ENCODE assay signal across 9 cellular contexts in genomic region chr11:61733120-61733978, GRCh38. TPM values are rescaled to one million over a fixed set of nuclear protein-coding genes. Genes with fewer than 3 reads are reported as not detected.
DNase-seq lines count a peak whose midpoint lies in the region; ATAC-seq and TF ChIP-seq lines count a peak whose summit lies in the region.
"Had no signal": no experiment of that assay in that cellular context is flagged by ENCODE, and none has a peak within 500 bp of the region (broad histone marks: within the 10 kb centered on the region; RNA-seq: fewer than 3 reads in every experiment).

No MANE protein-coding gene starts in this region.

- no peak overlapping the region for H3K4me3 ChIP-seq in CD4-positive, CD25-positive, alpha-beta regulatory T cell (ENCODE audit: low read depth, low read length)
- H3K4me3 ChIP-seq in OCI-LY3 (ENCODE audit: low read length) = no peak overlapping the region

- H3K4me1 ChIP-seq in CD4-positive, CD25-positive, alpha-beta regulatory T cell (ENCODE audit: control insufficient read depth, insufficient read depth, low read length, poor library complexity, severe bottlenecking) = no peaks in the 10 kb centered on the region
- peaks cover 4% of the 10 kb centered on the region; the same call in 1 of the 2 replicates for H3K4me1 ChIP-seq in OCI-LY3 (ENCODE audit: low read length)

- H3K36me3 Mint-ChIP-seq in CD4-positive, CD25-positive, alpha-beta regulatory T cell = no peaks in the 10 kb centered on the region
- H3K36me3 Mint-ChIP-seq in naive B cell = no peaks in the 10 kb centered on the region

- no peaks in the 10 kb centered on the region for H3K9me3 ChIP-seq in CD4-positive, CD25-positive, alpha-beta regulatory T cell (ENCODE audit: control insufficient read depth in 2 of 2, low read length in 2 of 2)
- no peaks in the 10 kb centered on the region for H3K9me3 ChIP-seq in OCI-LY3 (ENCODE audit: insufficient read depth, low read length)

- no peaks in the 10 kb centered on the region for H4K20me1 ChIP-seq in OCI-LY3 (ENCODE audit: insufficient read depth, low read length)

- no peaks in the 10 kb centered on the region for H3K79me2 ChIP-seq in OCI-LY3 (ENCODE audit: low read length)

- no peak overlapping the region for H3K27ac ChIP-seq in CD4-positive, CD25-positive, alpha-beta regulatory T cell (ENCODE audit: insufficient read depth, low read length, poor library complexity, severe bottlenecking)
- H3K27ac ChIP-seq in OCI-LY3 (ENCODE audit: low read length) = no peak overlapping the region

- no peaks in the 10 kb centered on the region for H3K27me3 ChIP-seq in CD4-positive, CD25-positive, alpha-beta regulatory T cell (ENCODE audit: control insufficient read depth, insufficient read depth, low read length)
- H3K27me3 ChIP-seq in OCI-LY3 (ENCODE audit: low read depth, low read length) = peaks cover 16% of the 10 kb centered on the region

- no peak for TF ChIP-seq POLR2A in erythroblast (IDR thresholded peaks at IDR 0.05; ENCODE audit: low read length)

- H3K27ac Mint-ChIP-seq in CD4-positive, CD25-positive, alpha-beta regulatory T cell = peak overlapping the region in 1 of 3 donors; percentile 82
- H3K27ac Mint-ChIP-seq in naive B cell = peak overlapping the region in 4 of 6 donors; percentile 64 to 85 (median 70)
- H3K27ac Mint-ChIP-seq: T-helper 1 cell treated with Interleukin-12 subunit alpha and Interleukin-12 subunit beta and Interleukin-4 antibody, amounts not matched to agents 30 μg/mL and 1 μg/mL, for 36 hours had no signal

- H3K9me3 Mint-ChIP-seq in CD4-positive, CD25-positive, alpha-beta regulatory T cell = peaks cover 0 to 2% (median 0%) of the 10 kb centered on the region in 7 donors
- peaks cover 0 to 2% (median 0%) of the 10 kb centered on the region in 7 donors for H3K9me3 Mint-ChIP-seq in naive B cell
- H3K9me3 Mint-ChIP-seq: T-helper 1 cell treated with Interleukin-12 subunit alpha and Interleukin-12 subunit beta and Interleukin-4 antibody, amounts not matched to agents 30 μg/mL and 1 μg/mL, for 36 hours had no signal

- H3K4me1 Mint-ChIP-seq in CD4-positive, CD25-positive, alpha-beta regulatory T cell = peaks cover 0 to 5% (median 2%) of the 10 kb centered on the region in 4 donors
- peaks cover 4 to 7% (median 6%) of the 10 kb centered on the region in 3 donors for H3K4me1 Mint-ChIP-seq in naive B cell

- H3K4me3 Mint-ChIP-seq in CD4-positive, CD25-positive, alpha-beta regulatory T cell = no peak overlapping the region
- no peak overlapping the region for H3K4me3 Mint-ChIP-seq in naive B cell
- H3K4me3 Mint-ChIP-seq: T-helper 1 cell treated with Interleukin-12 subunit alpha and Interleukin-12 subunit beta and Interleukin-4 antibody, amounts not matched to agents 30 μg/mL and 1 μg/mL, for 36 hours had no signal

- DNase-seq in CD4-positive, CD25-positive, alpha-beta regulatory T cell = peak; percentile 67 to 84 (median 79)
- DNase-seq in HuH-7.5 (ENCODE audit: low spot score) (peak; percentile 100), activated T-cell treated with anti-CD3 and anti-CD28 coated beads for 48 hours (ENCODE audit: low read depth) (peak; percentile 75), erythroblast (lab: John Stamatoyannopoulos, UW) (peak; percentile 83 to 90), naive B cell (peak; percentile 68)
- DNase-seq in stimulated activated CD8-positive, alpha-beta memory T cell treated with anti-CD3 and anti-CD28 coated beads, Interleukin-7, amount 100 ng/mL, for 48 hours (ENCODE audit: extremely low read depth in 1 of 2, low read depth in 1 of 2) = peak; percentile 55 to 71

- no peaks in the 10 kb centered on the region for H3K27me3 Mint-ChIP-seq in CD4-positive, CD25-positive, alpha-beta regulatory T cell
- peaks cover 0 to 13% (median 4%) of the 10 kb centered on the region in 3 donors for H3K27me3 Mint-ChIP-seq in naive B cell

- peak; percentile 98 for TF ChIP-seq CTCF in OCI-LY3 (IDR thresholded peaks at IDR 0.05; ENCODE audit: low read depth, low read length)

- no peaks in the 10 kb centered on the region for H3K36me3 ChIP-seq in CD4-positive, CD25-positive, alpha-beta regulatory T cell (ENCODE audit: control insufficient read depth, insufficient read depth, low read length)
- no peaks in the 10 kb centered on the region for H3K36me3 ChIP-seq in OCI-LY3 (replicated peaks; ENCODE audit: low read depth, low read length)

- H3K9ac ChIP-seq in OCI-LY3 (ENCODE audit: low read length) = no peak overlapping the region

- H3K4me2 ChIP-seq in OCI-LY3 (ENCODE audit: low read length) = peak overlapping the region; percentile 48

- H2AFZ ChIP-seq in OCI-LY3 (ENCODE audit: low read depth, low read length) = peak overlapping the region; percentile 82

- ATAC-seq in CD4-positive, CD25-positive, alpha-beta regulatory T cell (ENCODE audit: low read depth in 2 of 2) = peak; percentile 93 to 95
- ATAC-seq in GM19467 (IDR thresholded peaks at IDR 0.05; ENCODE audit: unreplicated experiment) (peak; percentile 65), naive B cell (ENCODE audit: low read depth in 2 of 2) (peak; percentile 94 to 98)

RNA-seq across cellular contexts. Expression of gene MYRF, which starts 19.1 kb away (rescaled TPM):
- total RNA-seq in CD4-positive, CD25-positive, alpha-beta regulatory T cell = 0.30 TPM
- under 1 TPM in 2 of 4 donors, not detected in 2; 0.20 to 0.74 TPM for polyA plus RNA-seq in CD4-positive, CD25-positive, alpha-beta regulatory T cell
- under 1 TPM in 5 of 6 donors, not detected in 1; 0.11 to 0.35 (median 0.17) TPM for polyA plus RNA-seq in naive B cell (ENCODE audit: low read depth in 6 of 6)

RNA-seq across cellular contexts. Expression of gene DAGLA, which starts 53.2 kb away (rescaled TPM):
- total RNA-seq in CD4-positive, CD25-positive, alpha-beta regulatory T cell = 0.94 TPM
- polyA plus RNA-seq in CD4-positive, CD25-positive, alpha-beta regulatory T cell = under 1 TPM in 2 of 4 donors, not detected in 2; 0.08 to 0.10 TPM
- polyA plus RNA-seq in naive B cell (ENCODE audit: low read depth in 6 of 6) = not detected

RNA-seq across cellular contexts. Expression of gene TMEM258, which starts 59.0 kb away (rescaled TPM):
- 71.7 TPM for total RNA-seq in CD4-positive, CD25-positive, alpha-beta regulatory T cell
- polyA plus RNA-seq in CD4-positive, CD25-positive, alpha-beta regulatory T cell = 100 to 1,000 TPM; 207 to 283 (median 238) TPM
- polyA plus RNA-seq in naive B cell (ENCODE audit: low read depth in 6 of 6) = 100 to 1,000 TPM; 117 to 238 (median 185) TPM

RNA-seq across cellular contexts. Expression of gene FEN1, which starts 59.4 kb away (rescaled TPM):
- 13.2 TPM for total RNA-seq in CD4-positive, CD25-positive, alpha-beta regulatory T cell
- polyA plus RNA-seq in CD4-positive, CD25-positive, alpha-beta regulatory T cell = 10 to 100 TPM; 19.4 to 24.5 (median 22.2) TPM
- polyA plus RNA-seq in naive B cell (ENCODE audit: low read depth in 6 of 6) = 10 to 100 TPM in 5 of 6 donors, 1 to 10 TPM in 1; 8.0 to 23.8 (median 15.3) TPM
